Comparison of ENCODE assay signal across 8 cellular contexts in genomic region chr6:30130887-30131862, GRCh38. TPM values are rescaled to one million over a fixed set of nuclear protein-coding genes. Genes with fewer than 3 reads are reported as not detected.
A peak's percentile ranks its signal among the peaks of the same experiment; 100 is the strongest.
DNase-seq lines count a peak whose midpoint lies in the region; ATAC-seq and TF ChIP-seq lines count a peak whose summit lies in the region.

No MANE protein-coding gene starts in this region.

- DNase-seq in A172 (ENCODE audit: low spot score) (peak; percentile 68), GM13976 (ENCODE audit: low spot score) (peak; percentile 85), RPMI7951 (ENCODE audit: low read depth) (peak; percentile 83), fibroblast of mammary gland (ENCODE audit: low read depth) (peak; percentile 81), nephron progenitor cell (peak; percentile 58)
- peak; percentile 65 to 70 for DNase-seq in activated T-cell treated with anti-CD3 and anti-CD28 coated beads, Interleukin-2, amount 50 U/mL, for 72 hours
- DNase-seq in stimulated activated naive CD8-positive, alpha-beta T cell treated with anti-CD3 and anti-CD28 coated beads, Interleukin-15, Interleukin-2, amounts not matched to agents 100 U/mL and 50 U/mL, for 24 hours, result peak; percentile 62

- H3K79me2 ChIP-seq in KMS-11 (ENCODE audit: insufficient read depth, low read depth), result no peaks in the 10 kb centered on the region

- peak overlapping the region; percentile 35 for H3K27ac Mint-ChIP-seq in activated T-cell treated with anti-CD3 and anti-CD28 coated beads, Interleukin-2, amount 50 U/mL, for 72 hours
- no peak overlapping the region for H3K27ac Mint-ChIP-seq in nephron progenitor cell

- H3K4me1 ChIP-seq in KMS-11 (ENCODE audit: low read depth, poor library complexity, severe bottlenecking), result peaks cover 44% of the 10 kb centered on the region

- TF ChIP-seq CTCF in GM13976 (IDR thresholded peaks at IDR 0.05; ENCODE audit: borderline replicate concordance, control extremely low read depth, extremely low read depth, insufficient read depth, missing control alignments) (peak; percentile 99), KMS-11 (conservative IDR thresholded peaks at IDR 0.05; ENCODE audit: low read depth, low read length) (peak; percentile 98), fibroblast of mammary gland (conservative IDR thresholded peaks at IDR 0.05; ENCODE audit: control insufficient read depth, insufficient read depth, low read depth, low read length) (peak; percentile 100), nephron progenitor cell (IDR thresholded peaks at IDR 0.05) (peak; percentile 96)

- no peaks in the 10 kb centered on the region for H3K36me3 ChIP-seq in KMS-11 (ENCODE audit: insufficient read depth)

- no peak overlapping the region for H3K9ac ChIP-seq in KMS-11

- H4K20me1 ChIP-seq in KMS-11 (ENCODE audit: insufficient read depth), result no peaks in the 10 kb centered on the region

- H3K4me2 ChIP-seq in KMS-11, result peak overlapping the region; percentile 43

- H3K27ac ChIP-seq in KMS-11, result peak overlapping the region; percentile 20; the same call in 1 of the 2 replicates

- peak overlapping the region in 1 of 2 donors; percentile 58 for H3K4me3 Mint-ChIP-seq in activated T-cell treated with anti-CD3 and anti-CD28 coated beads, Interleukin-2, amount 50 U/mL, for 72 hours
- no peak overlapping the region for H3K4me3 Mint-ChIP-seq in nephron progenitor cell

- H3K27me3 Mint-ChIP-seq in activated T-cell treated with anti-CD3 and anti-CD28 coated beads, Interleukin-2, amount 50 U/mL, for 72 hours (ENCODE audit: low read depth), result peaks cover 74% of the 10 kb centered on the region
- peaks cover 81% of the 10 kb centered on the region for H3K27me3 Mint-ChIP-seq in nephron progenitor cell (ENCODE audit: low read depth, poor library complexity)

- in situ Hi-C loops in GM13976 (cut with MboI; ENCODE audit: low sequenced_read_pairs, unreplicated experiment), result no loop called here

- no peak overlapping the region for H3K4me3 ChIP-seq in KMS-11 (IDR thresholded peaks at IDR 0.05; ENCODE audit: insufficient read depth, low read depth, low read length)
- no peak overlapping the region for H3K4me3 ChIP-seq in fibroblast of mammary gland (ENCODE audit: control insufficient read depth, low read depth, low read length)

- H2AFZ ChIP-seq in KMS-11 (ENCODE audit: low read depth), result peak overlapping the region; percentile 52

- no peaks in the 10 kb centered on the region for H3K9me3 Mint-ChIP-seq in activated T-cell treated with anti-CD3 and anti-CD28 coated beads, Interleukin-2, amount 50 U/mL, for 72 hours
- no peaks in the 10 kb centered on the region for H3K9me3 Mint-ChIP-seq in nephron progenitor cell

- no peaks in the 10 kb centered on the region for H3K27me3 ChIP-seq in KMS-11 (ENCODE audit: insufficient read depth, low read depth)

- peaks cover 38% of the 10 kb centered on the region for H3K4me1 Mint-ChIP-seq in activated T-cell treated with anti-CD3 and anti-CD28 coated beads, Interleukin-2, amount 50 U/mL, for 72 hours (ENCODE audit: low read depth)
- H3K4me1 Mint-ChIP-seq in nephron progenitor cell, result peaks cover 15% of the 10 kb centered on the region

- H3K36me3 Mint-ChIP-seq in activated T-cell treated with anti-CD3 and anti-CD28 coated beads, Interleukin-2, amount 50 U/mL, for 72 hours (ENCODE audit: insufficient read depth in 2 of 2), result no peaks in the 10 kb centered on the region
- no peaks in the 10 kb centered on the region for H3K36me3 Mint-ChIP-seq in nephron progenitor cell (ENCODE audit: low read depth)

- ATAC-seq in activated T-cell treated with anti-CD3 and anti-CD28 coated beads, Interleukin-2, amount 50 U/mL, for 72 hours (replicated peaks in 1 of 2), result peak; percentile 78 to 79
- ATAC-seq in stimulated activated naive CD8-positive, alpha-beta T cell treated with anti-CD3 and anti-CD28 coated beads, Interleukin-15, Interleukin-2, amounts not matched to agents 100 U/mL and 50 U/mL, for 24 hours, result peak; percentile 86

RNA-seq across cellular contexts. Expression of gene TRIM40, which starts 4.8 kb away (rescaled TPM):
- not detected in 2 replicates for total RNA-seq in A172 (2014; rRNA removed; shearing (Covaris generic))
- not detected in 2 replicates for total RNA-seq in RPMI7951 (2014; rRNA removed; shearing (Covaris generic))
- not detected for total RNA-seq in activated T-cell treated with anti-CD3 and anti-CD28 coated beads, Interleukin-2, amount 50 U/mL, for 72 hours

RNA-seq across cellular contexts. Expression of gene TRIM31, which starts 18.3 kb away (rescaled TPM):
- total RNA-seq in A172 (2014; rRNA removed; shearing (Covaris generic)), result not detected in 2 replicates
- not detected in 2 replicates for total RNA-seq in RPMI7951 (2014; rRNA removed; shearing (Covaris generic))
- under 1 TPM in 1 of 2 donors, not detected in 1; 0.12 TPM for total RNA-seq in activated T-cell treated with anti-CD3 and anti-CD28 coated beads, Interleukin-2, amount 50 U/mL, for 72 hours

RNA-seq across cellular contexts. Expression of gene TRIM10, which starts 29.8 kb away (rescaled TPM):
- total RNA-seq in A172 (2014; rRNA removed; shearing (Covaris generic)), result not detected in 2 replicates
- total RNA-seq in RPMI7951 (2014; rRNA removed; shearing (Covaris generic)), result not detected in 2 replicates
- under 1 TPM in 1 of 2 donors, not detected in 1; 0.39 TPM for total RNA-seq in activated T-cell treated with anti-CD3 and anti-CD28 coated beads, Interleukin-2, amount 50 U/mL, for 72 hours

RNA-seq across cellular contexts. Expression of gene TRIM15, which starts 32.2 kb away (rescaled TPM):
- not detected in 2 replicates for total RNA-seq in A172 (2014; rRNA removed; shearing (Covaris generic))
- total RNA-seq in RPMI7951 (2014; rRNA removed; shearing (Covaris generic)), result not detected in 2 replicates
- total RNA-seq in activated T-cell treated with anti-CD3 and anti-CD28 coated beads, Interleukin-2, amount 50 U/mL, for 72 hours, result under 1 TPM; 0.84 to 0.95 TPM

RNA-seq across cellular contexts. Expression of gene RNF39, which starts 55.6 kb away (rescaled TPM):
- total RNA-seq in A172 (2014; rRNA removed; shearing (Covaris generic)), result not detected in 2 replicates
- not detected in 2 replicates for total RNA-seq in RPMI7951 (2014; rRNA removed; shearing (Covaris generic))
- total RNA-seq in activated T-cell treated with anti-CD3 and anti-CD28 coated beads, Interleukin-2, amount 50 U/mL, for 72 hours, result not detected
